In genomic region chr17:41967141-41967920, GRCh38 we compare ENCODE assay signal across 9 cellular contexts. TPM values are rescaled to one million over a fixed set of nuclear protein-coding genes. Genes with fewer than 3 reads are reported as not detected.
A peak's percentile ranks its signal among the peaks of the same experiment; 100 is the strongest.
DNase-seq lines count a peak whose midpoint lies in the region; ATAC-seq, FAIRE-seq and TF ChIP-seq lines count a peak whose summit lies in the region.
"Had no signal": no experiment of that assay in that cellular context is flagged by ENCODE, and none has a peak within 500 bp of the region (broad histone marks: within the 10 kb centered on the region; RNA-seq: fewer than 3 reads in every experiment).

No MANE protein-coding gene starts in this region.

- H3K4me1 ChIP-seq in mesendoderm (ENCODE audit: control insufficient read depth, low read depth, low read length) = peaks cover 2% of the 10 kb centered on the region

- H4K8ac ChIP-seq in mesendoderm (ENCODE audit: low read depth, low read length) = peak overlapping the region; percentile 96

- H3K4me3 ChIP-seq in WI38 (ENCODE audit: low read depth, low read length) (peak overlapping the region; percentile 92), coronary artery (peak overlapping the region; percentile 81), mesendoderm (ENCODE audit: low read length) (peak overlapping the region; percentile 80)

- peak overlapping the region; percentile 45 for H3K4me2 ChIP-seq in mesendoderm (ENCODE audit: low read length)

- peak; percentile 2 for ATAC-seq in HG03064 (IDR thresholded peaks at IDR 0.05; ENCODE audit: low read depth, unreplicated experiment)
- peak; percentile 13 for ATAC-seq in stimulated activated naive CD8-positive, alpha-beta T cell treated with anti-CD3 and anti-CD28 coated beads, Interleukin-15, Interleukin-2, amounts not matched to agents 100 U/mL and 50 U/mL, for 24 hours

- no peak for FAIRE-seq in RCC 7860 (lab: Jason Lieb, UNC)
- FAIRE-seq: colon had no signal

- DNase-seq in GM13976 (ENCODE audit: low spot score) = peak; percentile 57
- DNase-seq in coronary artery (ENCODE audit: low spot score) = no peak
- DNase-seq in mesendoderm = peak; percentile 36
- peak; percentile 46 for DNase-seq in stimulated activated naive CD8-positive, alpha-beta T cell treated with anti-CD3 and anti-CD28 coated beads, Interleukin-15, Interleukin-2, amounts not matched to agents 100 U/mL and 50 U/mL, for 24 hours
- no peak for DNase-seq in RCC 7860 (ENCODE audit: low spot score)
- DNase-seq in effector CD8-positive, alpha-beta T cell (lab: John Stamatoyannopoulos, UW) = no peak

- TF ChIP-seq CTCF in GM13976 (IDR thresholded peaks at IDR 0.05; ENCODE audit: borderline replicate concordance, control extremely low read depth, extremely low read depth, insufficient read depth, missing control alignments) (no peak), WI38 (IDR thresholded peaks at IDR 0.05; ENCODE audit: low read depth, low read length) (no peak), coronary artery (IDR thresholded peaks at IDR 0.05) (no peak)

- peaks cover 7% of the 10 kb centered on the region for H3K36me3 ChIP-seq in mesendoderm (ENCODE audit: control insufficient read depth, insufficient read depth, low read length)

- no peak overlapping the region for H4K5ac ChIP-seq in mesendoderm (ENCODE audit: low read length)

- H3K18ac ChIP-seq in mesendoderm (ENCODE audit: low read length) = peak overlapping the region; percentile 82

- peak overlapping the region; percentile 40 for H2BK120ac ChIP-seq in mesendoderm (ENCODE audit: low read depth, low read length)

- no peaks in the 10 kb centered on the region for H3K79me2 ChIP-seq in mesendoderm (ENCODE audit: control insufficient read depth, insufficient read depth, low read length)

- peak overlapping the region; percentile 90 for H3K9ac ChIP-seq in mesendoderm (ENCODE audit: low read length)

- H3K79me1 ChIP-seq in mesendoderm (ENCODE audit: low read length) = peaks cover 11% of the 10 kb centered on the region

- in situ Hi-C loops in GM13976 (cut with MboI; ENCODE audit: low sequenced_read_pairs, unreplicated experiment) = loop anchor here (10.0 kb wide), 1 partner anchor 147 kb away; the partner anchor contains the start of gene DHX58

- no peak overlapping the region for H2BK5ac ChIP-seq in mesendoderm (ENCODE audit: low read length)

- H3K27ac ChIP-seq in coronary artery (peak overlapping the region; percentile 83 to 89), mesendoderm (ENCODE audit: low read depth, low read length) (peak overlapping the region; percentile 50)

- H3K56ac ChIP-seq in mesendoderm (ENCODE audit: low read length) = peak overlapping the region; percentile 90

- peak overlapping the region; percentile 59 for H3K23ac ChIP-seq in mesendoderm (ENCODE audit: low read length)

- no peak overlapping the region for H2AK5ac ChIP-seq in mesendoderm (ENCODE audit: low read length)

- no peak overlapping the region for H2BK15ac ChIP-seq in mesendoderm (replicated peaks; ENCODE audit: low read depth)

- WGBS in mesendoderm (ENCODE audit: extremely low coverage, insufficient coverage, low lambda C conversion rate) = no CpG with 5 or more reads among the region's 39 CpGs

- H3K27me3 ChIP-seq in mesendoderm (ENCODE audit: insufficient read depth, low read length, poor library complexity) = no peaks in the 10 kb centered on the region

- peak overlapping the region; percentile 21 for H3K4ac ChIP-seq in mesendoderm (ENCODE audit: low read depth, low read length)

RNA-seq across cellular contexts. Expression of gene CNP, which starts 0.7 kb away (rescaled TPM):
- polyA plus RNA-seq in mesendoderm (2013, experiment 1 of 2) = 21.5 TPM
- 21.6 TPM for polyA plus RNA-seq in mesendoderm (2013, experiment 2 of 2)

RNA-seq across cellular contexts. Expression of gene ODAD4, which starts 36.9 kb away (rescaled TPM):
- 0.63 TPM for polyA plus RNA-seq in mesendoderm (2013, experiment 1 of 2)
- 0.94 TPM for polyA plus RNA-seq in mesendoderm (2013, experiment 2 of 2)

RNA-seq across cellular contexts. Expression of gene ACLY, which starts 48.6 kb away (rescaled TPM):
- 188 TPM for polyA plus RNA-seq in mesendoderm (2013, experiment 1 of 2)
- polyA plus RNA-seq in mesendoderm (2013, experiment 2 of 2) = 192 TPM

RNA-seq across cellular contexts. Expression of gene DNAJC7, which starts 49.9 kb away (rescaled TPM):
- 157 TPM for polyA plus RNA-seq in mesendoderm (2013, experiment 1 of 2)
- polyA plus RNA-seq in mesendoderm (2013, experiment 2 of 2) = 150 TPM

RNA-seq across cellular contexts. Expression of gene NKIRAS2, which starts 52.6 kb away (rescaled TPM):
- 43.6 TPM for polyA plus RNA-seq in mesendoderm (2013, experiment 1 of 2)
- polyA plus RNA-seq in mesendoderm (2013, experiment 2 of 2) = 42.4 TPM

Comparison
In these comparisons a context has a peak if more than half of its experiments do, and no peak if none do; other contexts are left out.
1. DNase-seq: peak in GM13976 (single experiment), mesendoderm (single experiment) and stimulated activated naive CD8-positive, alpha-beta T cell treated with anti-CD3 and anti-CD28 coated beads, Interleukin-15, Interleukin-2, amounts not matched to agents 100 U/mL and 50 U/mL, for 24 hours (single experiment); none in coronary artery (single experiment), RCC 7860 (single experiment) and effector CD8-positive, alpha-beta T cell (single experiment).
2. Peak in every context shown above with its lines, with median percentiles within 50 percentile points of each other: H3K4me3 ChIP-seq.